Comparison of ENCODE assay signal across 10 cellular contexts in genomic region chr2:12014088-12014960, GRCh38.
DNase-seq lines count a peak whose midpoint lies in the region; ATAC-seq, FAIRE-seq and TF ChIP-seq lines count a peak whose summit lies in the region.
"Had no signal": no experiment of that assay in that cellular context is flagged by ENCODE, and none has a peak within 500 bp of the region (broad histone marks: within the 10 kb centered on the region; RNA-seq: fewer than 3 reads in every experiment).

No MANE protein-coding gene starts in this region.

- peaks cover 0 to 2% of the 10 kb centered on the region in 2 donors for H3K9me3 Mint-ChIP-seq in activated T-cell treated with anti-CD3 and anti-CD28 coated beads, Interleukin-2, amount 50 U/mL, for 72 hours

- DNase-seq in GM12891 (ENCODE audit: insufficient read length, low spot score) (no peak), NCI-H2196 treated with DMSO at 0.1 percent for 48 hours (lab: John Stamatoyannopoulos, UW; ENCODE audit: unreplicated experiment) (peak; percentile 33), epidermal melanocyte (ENCODE audit: insufficient read length, low spot score) (peak; percentile 29), sciatic nerve (ENCODE audit: low spot score) (no peak), T1000 (lab: John Stamatoyannopoulos, UW) (no peak)
- DNase-seq in activated T-cell treated with anti-CD3 and anti-CD28 coated beads, Interleukin-2, amount 50 U/mL, for 72 hours = no peak
- DNase-seq: NCI-H510A treated with DMSO at 0.1 percent for 48 hours; stimulated activated CD4-positive, alpha-beta T cell treated with anti-CD3 and anti-CD28 coated beads, Interleukin-4, amount 100 ng/mL, for 1 hour had no signal

- peak; percentile 61 for ATAC-seq in sciatic nerve
- ATAC-seq in activated T-cell treated with anti-CD3 and anti-CD28 coated beads, Interleukin-2, amount 50 U/mL, for 72 hours (replicated peaks in 1 of 2) = no peak
- ATAC-seq in GM18861 (IDR thresholded peaks at IDR 0.05; ENCODE audit: unreplicated experiment) = no peak

- peak; percentile 90 for FAIRE-seq in GM12891 (lab: Jason Lieb, UNC)
- FAIRE-seq: H1 had no signal

- H3K36me3 Mint-ChIP-seq in activated T-cell treated with anti-CD3 and anti-CD28 coated beads, Interleukin-2, amount 50 U/mL, for 72 hours (ENCODE audit: insufficient read depth in 2 of 2) = peaks cover 0 to 3% of the 10 kb centered on the region in 2 donors

- H3K27me3 Mint-ChIP-seq in activated T-cell treated with anti-CD3 and anti-CD28 coated beads, Interleukin-2, amount 50 U/mL, for 72 hours (ENCODE audit: low read depth) = peaks cover 69% of the 10 kb centered on the region

- intact Hi-C loops in sciatic nerve (cut with DNase I) = no loop called here

- TF ChIP-seq POLR2A in GM12891 (IDR thresholded peaks at IDR 0.05; ENCODE audit: low read depth, low read length) = no peak

- H3K27ac Mint-ChIP-seq in activated T-cell treated with anti-CD3 and anti-CD28 coated beads, Interleukin-2, amount 50 U/mL, for 72 hours = no peak overlapping the region

- H3K4me3 Mint-ChIP-seq in activated T-cell treated with anti-CD3 and anti-CD28 coated beads, Interleukin-2, amount 50 U/mL, for 72 hours = no peak overlapping the region

- H3K4me1 Mint-ChIP-seq in activated T-cell treated with anti-CD3 and anti-CD28 coated beads, Interleukin-2, amount 50 U/mL, for 72 hours (ENCODE audit: low read depth) = peaks cover 13% of the 10 kb centered on the region

TF ChIP-seq in GM12891, 5 proteins besides CTCF, POLR2A, EP300 and RAD21:
- TF ChIP-seq SPI1 (IDR thresholded peaks at IDR 0.05; ENCODE audit: low read depth, low read length) = peak; percentile 79
- TF ChIP-seq TAF1 (IDR thresholded peaks at IDR 0.05; ENCODE audit: low read depth, low read length) = no peak
- no peak for TF ChIP-seq POU2F2 (IDR thresholded peaks at IDR 0.05; ENCODE audit: low read depth, low read length)
- no peak for TF ChIP-seq POLR2AphosphoS5 (IDR thresholded peaks at IDR 0.05; ENCODE audit: low read depth, low read length)
TF ChIP-seq in GM12891: peak in this region for 1.

Comparison
In these comparisons a context has a peak if more than half of its experiments do, and no peak if none do; other contexts are left out.
1. DNase-seq: peak in NCI-H2196 treated with DMSO at 0.1 percent for 48 hours (single experiment) and epidermal melanocyte (single experiment); none in GM12891 (single experiment), sciatic nerve (single experiment), T1000 (single experiment) and activated T-cell treated with anti-CD3 and anti-CD28 coated beads, Interleukin-2, amount 50 U/mL, for 72 hours (0 of 2).